21 cellular contexts compared by ENCODE assay signal in the genomic region with DNA sequence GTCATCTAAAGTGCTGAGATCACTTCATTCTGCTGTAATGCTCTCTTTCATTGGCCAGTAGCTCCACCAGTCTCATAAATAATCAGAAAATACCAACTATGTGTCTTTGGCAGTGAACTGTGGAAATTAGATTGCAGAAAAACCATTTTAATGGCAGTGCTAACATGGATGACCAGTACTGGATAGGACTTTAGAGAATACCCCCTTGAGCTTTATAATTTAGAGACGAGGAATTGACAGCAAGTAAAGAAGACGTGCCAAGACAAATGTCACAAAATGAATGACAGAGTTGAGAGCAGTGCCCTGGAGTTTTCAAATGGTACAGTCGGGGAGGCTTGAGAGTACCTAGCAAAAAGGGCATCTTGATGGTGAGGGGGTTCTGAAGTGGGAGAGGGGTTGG. TPM values are rescaled to one million over a fixed set of nuclear protein-coding genes. Genes with fewer than 3 reads are reported as not detected.
A peak's percentile ranks its signal among the peaks of the same experiment; 100 is the strongest.
DNase-seq lines count a peak whose midpoint lies in the region; ATAC-seq, FAIRE-seq and TF ChIP-seq lines count a peak whose summit lies in the region.
"Had no signal": no experiment of that assay in that cellular context is flagged by ENCODE, and none has a peak within 500 bp of the region (broad histone marks: within the 10 kb centered on the region; RNA-seq: fewer than 3 reads in every experiment).

No MANE protein-coding gene starts in this region.

- H2AFZ ChIP-seq in K562 (ENCODE audit: low read depth, low read length) (no peak overlapping the region), smooth muscle cell (ENCODE audit: low read depth) (no peak overlapping the region)

- H3K36me3 ChIP-seq in K562 (ENCODE audit: control insufficient read depth, insufficient read depth, low read length) (no peaks in the 10 kb centered on the region; the same call in 1 of the 3 replicates), smooth muscle cell (ENCODE audit: low read depth) (no peaks in the 10 kb centered on the region), BE2C (peaks cover 4% of the 10 kb centered on the region)

- POLR2A ChIA-PET in K562 (lab: Yijun Ruan, JAX), result no interaction called here

- peaks cover 23% of the 10 kb centered on the region for H3F3A ChIP-seq in smooth muscle cell (ENCODE audit: low read depth)

- no peaks in the 10 kb centered on the region for H3K9me3 ChIP-seq in K562 (replicated peaks; ENCODE audit: control insufficient read depth, insufficient read depth, low read depth, low read length)
- no peaks in the 10 kb centered on the region for H3K9me3 ChIP-seq in smooth muscle cell (replicated peaks; ENCODE audit: low read depth)
- no peaks in the 10 kb centered on the region for H3K9me3 ChIP-seq in BE2C
- H3K9me3 ChIP-seq: BLaER1 treated with 17β-estradiol and CSF1 and Interleukin-3, amounts not matched to agents 10 nM and 100 nM had no signal

- H3K27ac ChIP-seq in K562 (ENCODE audit: extremely low read depth, low read depth, low read length) (no peak overlapping the region), smooth muscle cell (ENCODE audit: low read depth) (peak overlapping the region; percentile 99)
- H3K27ac ChIP-seq: BLaER1 treated with 17β-estradiol and CSF1 and Interleukin-3, amounts not matched to agents 10 nM and 100 nM had no signal

- peak overlapping the region; percentile 12; the same call in 1 of the 2 replicates for H3K27ac Mint-ChIP-seq in HFFc6
- H3K27ac Mint-ChIP-seq: CD8-positive, alpha-beta T cell; IgD-negative memory B cell had no signal

- no peak overlapping the region for H3K9ac ChIP-seq in K562 (ENCODE audit: insufficient read depth in 1 of 2, low read depth in 2 of 2, low read length in 2 of 2)
- no peak overlapping the region for H3K9ac ChIP-seq in smooth muscle cell (ENCODE audit: low read depth)
- H3K9ac ChIP-seq: BLaER1 treated with 17β-estradiol and CSF1 and Interleukin-3, amounts not matched to agents 10 nM and 100 nM had no signal

- H3K4me3 ChIP-seq in K562 (no peak overlapping the region), smooth muscle cell (no peak overlapping the region), BE2C (ENCODE audit: low read depth, low read length) (no peak overlapping the region)
- H3K4me3 ChIP-seq: BLaER1 treated with 17β-estradiol and CSF1 and Interleukin-3, amounts not matched to agents 10 nM and 100 nM had no signal

- TF ChIP-seq RAD21 in K562 (CRISPR knock-in tag; conservative IDR thresholded peaks at IDR 0.05 in 1 of 2, IDR thresholded peaks at IDR 0.05 in 1 of 2), result no peak

- TF ChIP-seq CTCF in HFFc6 (IDR thresholded peaks at IDR 0.05), result no peak
- TF ChIP-seq CTCF in K562 (IDR thresholded peaks at IDR 0.05 in 2 of 3, conservative IDR thresholded peaks at IDR 0.05 in 1 of 3; ENCODE audit: insufficient read depth in 2 of 3, low read depth in 1 of 3, low read length in 3 of 3), result no peak
- no peak for TF ChIP-seq CTCF in smooth muscle cell (IDR thresholded peaks at IDR 0.05; ENCODE audit: borderline replicate concordance, insufficient read depth, poor library complexity, severe bottlenecking)
- no peak for TF ChIP-seq CTCF in BE2C (IDR thresholded peaks at IDR 0.05; ENCODE audit: low read depth, low read length)

- peaks cover 38% of the 10 kb centered on the region for H3K36me3 Mint-ChIP-seq in HFFc6 (ENCODE audit: low read depth)

- peaks cover 88% of the 10 kb centered on the region for H3K4me1 Mint-ChIP-seq in HFFc6 (ENCODE audit: low read depth)

- H3K9me1 ChIP-seq in K562 (ENCODE audit: control insufficient read depth, insufficient read depth, low read length), result no peaks in the 10 kb centered on the region

- no TSS peak for BruUV-seq in K562 (replicated peaks; lab: Mats Ljungman, UMichigan)

- CTCF ChIA-PET in K562 (lab: Yijun Ruan, JAX; ENCODE audit: low intra/inter-chr PET ratio), result no interaction called here

- peaks cover 2% of the 10 kb centered on the region; the same call in 1 of the 2 replicates for H3K27me3 Mint-ChIP-seq in HFFc6 (ENCODE audit: insufficient read depth)
- H3K27me3 Mint-ChIP-seq: IgD-negative memory B cell had no signal

- no peak overlapping the region for H3K4me3 Mint-ChIP-seq in HFFc6
- H3K4me3 Mint-ChIP-seq: CD8-positive, alpha-beta T cell; IgD-negative memory B cell had no signal

- H4K20me1 ChIP-seq in K562 (replicated peaks; ENCODE audit: control insufficient read depth, insufficient read depth, low read length) (0 out of 2 replicates have a peak, but pooled peaks cover 4% of the 10 kb centered on the region), smooth muscle cell (ENCODE audit: low read depth) (peaks cover 58% of the 10 kb centered on the region)

- no peaks in the 10 kb centered on the region for H3K9me3 Mint-ChIP-seq in HFFc6
- H3K9me3 Mint-ChIP-seq: IgD-negative memory B cell had no signal

- in situ Hi-C loops in K562 (cut with MboI), result no loop called here

- peak; percentile 20 for DNase-seq in DMS79 (lab: John Stamatoyannopoulos, UW)
- no peak for DNase-seq in HFFc6
- no peak for DNase-seq in K562 (ENCODE audit: extremely low read depth in 1 of 4, low spot score in 3 of 4)
- DNase-seq in smooth muscle cell (lab: John Stamatoyannopoulos, UW; ENCODE audit: unreplicated experiment), result no peak
- no peak for DNase-seq in BE2C
- no peak for DNase-seq in SKM-1 treated with dmso at 0.1 percent for 144 hours (lab: John Stamatoyannopoulos, UW; ENCODE audit: unreplicated experiment)
- DNase-seq in NCI-H1417 (lab: John Stamatoyannopoulos, UW), result no peak
- DNase-seq: 8988T; Calu3; CD8-positive, alpha-beta T cell; DMS 273 treated with DMSO at 0.1 percent for 48 hours; GDM1; GOT3; H7; KG1 had no signal

- no peak for TF ChIP-seq EP300 in K562 (IDR thresholded peaks at IDR 0.05; ENCODE audit: low read length)

- intact Hi-C loops in K562 (cut with micrococcal nuclease), result no loop called here

- H3K4me2 ChIP-seq in K562 (ENCODE audit: insufficient read depth, low read length), result no peak overlapping the region
- no peak overlapping the region for H3K4me2 ChIP-seq in smooth muscle cell
- H3K4me2 ChIP-seq: BLaER1 treated with 17β-estradiol and CSF1 and Interleukin-3, amounts not matched to agents 10 nM and 100 nM had no signal

- H3K79me2 ChIP-seq in K562 (ENCODE audit: control insufficient read depth, insufficient read depth, low read length), result peaks cover 54% of the 10 kb centered on the region
- H3K79me2 ChIP-seq in smooth muscle cell (ENCODE audit: low read depth), result peaks cover 91% of the 10 kb centered on the region

- no peak for TF ChIP-seq POLR2A in K562 (conservative IDR thresholded peaks at IDR 0.05)

- ATAC-seq in K562, result no peak
- no peak for ATAC-seq in HG02623 (IDR thresholded peaks at IDR 0.05; ENCODE audit: unreplicated experiment)
- ATAC-seq: CD8-positive, alpha-beta T cell had no signal

- H3K4me1 ChIP-seq in K562 (replicated peaks in 1 of 2; ENCODE audit: control insufficient read depth in 2 of 2, insufficient read depth in 2 of 2, low read length in 2 of 2), result peaks cover 3 to 38% of the 10 kb centered on the region in 2 experiments
- peaks cover 21% of the 10 kb centered on the region for H3K4me1 ChIP-seq in smooth muscle cell (ENCODE audit: low read depth)
- H3K4me1 ChIP-seq in BE2C, result peaks cover 9% of the 10 kb centered on the region

- H3K27me3 ChIP-seq in K562 (ENCODE audit: control insufficient read depth in 2 of 2, insufficient read depth in 2 of 2, low read length in 2 of 2) (no peaks in the 10 kb centered on the region), smooth muscle cell (ENCODE audit: low read depth) (no peaks in the 10 kb centered on the region), BE2C (no peaks in the 10 kb centered on the region)
- H3K27me3 ChIP-seq: BLaER1 treated with 17β-estradiol and CSF1 and Interleukin-3, amounts not matched to agents 10 nM and 100 nM had no signal

- no peak for FAIRE-seq in K562 (lab: Jason Lieb, UNC)
- FAIRE-seq: GM12892, GM18507, HTR-8/SVneo had no signal

- 71% methylated on average over 3 of the region's 3 CpGs for WGBS in K562 (ENCODE audit: insufficient coverage, low coverage, missing lambda C conversion rate)
- 94% methylated on average over 3 of the region's 3 CpGs for WGBS in smooth muscle cell (ENCODE audit: low lambda C conversion rate)

RNA-seq across cellular contexts. Expression of a gene that starts 5.8 kb away (rescaled TPM):
- 10 to 100 TPM; 56.9 to 76.1 (median 71.2) TPM for total RNA-seq in HFFc6 (2021; fragmentation: NEBNext Ultra II Directional; extraction: Animal tissue kit (Norgen Biotek cat#: 25700))
- total RNA-seq in K562 (2011; cell fraction: chromatin; rRNA removed; ENCODE audit: low replicate concordance), result 13.3 and 20.3 TPM in 2 replicates
- 6.3 and 7.0 TPM in 2 replicates for total RNA-seq in K562 (2011; cell fraction: nucleolus; rRNA removed)
- 14.1 and 20.8 TPM in 2 replicates for total RNA-seq in K562 (2011; cell fraction: nucleoplasm; rRNA removed)
- total RNA-seq in K562 (2014; rRNA removed), result 25.8 and 28.7 TPM in 2 replicates
- total RNA-seq in K562 (2014; rRNA removed; fragmentation: Illumina TruSeq; extraction: Trizol), result 22.0 and 24.3 TPM in 2 replicates
- 24.0 and 24.6 TPM in 2 replicates for total RNA-seq in K562 (2015; rRNA removed; fragmentation: Illumina TruSeq; extraction: Trizol)
- 22.1 and 22.3 TPM in 2 replicates for total RNA-seq in K562 (2021)
- 12.4 and 16.0 TPM in 2 replicates for polyA plus RNA-seq in K562 (2011; rRNA removed)
- 8.6 and 9.9 TPM in 2 replicates for polyA plus RNA-seq in K562 (2011; cell fraction: cytosol; rRNA removed)
- polyA plus RNA-seq in K562 (2011; cell fraction: nucleus; rRNA removed), result 8.3 and 8.9 TPM in 2 replicates
- 15.4 and 16.9 TPM in 2 replicates for polyA plus RNA-seq in K562 (2012)
- polyA plus RNA-seq in K562 (2014; fragmentation: Illumina TruSeq; extraction: Trizol), result 20.6 and 26.6 TPM in 2 replicates
- 1 to 10 TPM; 9.4 to 9.6 TPM for polyA plus RNA-seq in K562 (2014; fragmentation: Nextera tagmentation; extraction: Ambion mirVana)
- polyA plus RNA-seq in K562 (2014; rRNA removed), result 22.8 and 27.3 TPM in 2 replicates
- polyA minus RNA-seq in K562 (2011; rRNA and poly(A)+ RNA removed), result 16.3 TPM in 2 replicates
- 5.7 and 10.7 TPM in 2 replicates for polyA minus RNA-seq in K562 (2011; cell fraction: cytosol; rRNA and poly(A)+ RNA removed)
- 3.8 and 5.8 TPM in 2 replicates for polyA minus RNA-seq in K562 (2011; cell fraction: nucleus; rRNA and poly(A)+ RNA removed)
- 48.0 and 49.1 TPM in 2 replicates for total RNA-seq in smooth muscle cell
- polyA plus RNA-seq in smooth muscle cell, result 40.4 and 52.9 TPM in 2 replicates
- 42.3 TPM for polyA plus RNA-seq in BE2C (2012; ENCODE audit: insufficient read depth, insufficient read length, low read depth)

RNA-seq across cellular contexts. Expression of a gene that starts 40.2 kb away (rescaled TPM):
- total RNA-seq in HFFc6 (2021; fragmentation: NEBNext Ultra II Directional; extraction: Animal tissue kit (Norgen Biotek cat#: 25700)), result 1 to 10 TPM; 1.3 to 2.4 (median 1.6) TPM
- total RNA-seq in K562 (2011; cell fraction: chromatin; rRNA removed; ENCODE audit: low replicate concordance), result 0.19 and 0.32 TPM in 2 replicates
- total RNA-seq in K562 (2011; cell fraction: nucleolus; rRNA removed), result not detected in 2 replicates
- 0.37 TPM in 1 of 2 replicates, not detected in the other for total RNA-seq in K562 (2011; cell fraction: nucleoplasm; rRNA removed)
- total RNA-seq in K562 (2014; rRNA removed) (0.49 and 0.59 TPM in 2 replicates), K562 (2014; rRNA removed; fragmentation: Illumina TruSeq; extraction: Trizol) (0.11 TPM in 1 of 2 replicates, not detected in the other), K562 (2015; rRNA removed; fragmentation: Illumina TruSeq; extraction: Trizol) (0.07 TPM in 1 of 2 replicates, not detected in the other), K562 (2021) (0.83 and 1.1 TPM in 2 replicates), smooth muscle cell (1.7 TPM in 1 of 2 replicates, not detected in the other)
- polyA plus RNA-seq in K562 (2011; rRNA removed) (0.04 and 0.08 TPM in 2 replicates), K562 (2014; fragmentation: Illumina TruSeq; extraction: Trizol) (0.30 and 0.40 TPM in 2 replicates), K562 (2014; fragmentation: Nextera tagmentation; extraction: Ambion mirVana) (not detected), K562 (2014; rRNA removed) (0.11 and 0.28 TPM in 2 replicates), smooth muscle cell (1.8 and 2.1 TPM in 2 replicates)
- 0.06 and 0.31 TPM in 2 replicates for polyA plus RNA-seq in K562 (2011; cell fraction: cytosol; rRNA removed)
- polyA plus RNA-seq in K562 (2011; cell fraction: nucleus; rRNA removed), result 0.06 and 0.28 TPM in 2 replicates
- 0.09 and 0.18 TPM in 2 replicates for polyA plus RNA-seq in K562 (2012)
- polyA minus RNA-seq in K562 (2011; rRNA and poly(A)+ RNA removed), result 0.18 TPM in 1 of 2 replicates, not detected in the other
- 0.48 and 1.0 TPM in 2 replicates for polyA minus RNA-seq in K562 (2011; cell fraction: cytosol; rRNA and poly(A)+ RNA removed)
- 0.11 TPM in 1 of 2 replicates, not detected in the other for polyA minus RNA-seq in K562 (2011; cell fraction: nucleus; rRNA and poly(A)+ RNA removed)
- polyA plus RNA-seq in BE2C (2012; ENCODE audit: insufficient read depth, insufficient read length, low read depth), result 0.63 TPM
- total RNA-seq: CD8-positive, alpha-beta T cell had no signal
- polyA plus RNA-seq: IgD-negative memory B cell had no signal
